18 cellular contexts compared by ENCODE assay signal in genomic region chr6:12315292-12316081, GRCh38. TPM values are rescaled to one million over a fixed set of nuclear protein-coding genes. Genes with fewer than 3 reads are reported as not detected.
DNase-seq lines count a peak whose midpoint lies in the region; ATAC-seq, FAIRE-seq and TF ChIP-seq lines count a peak whose summit lies in the region.
"Had no signal": no experiment of that assay in that cellular context is flagged by ENCODE, and none has a peak within 500 bp of the region (broad histone marks: within the 10 kb centered on the region; RNA-seq: fewer than 3 reads in every experiment).

No MANE protein-coding gene starts in this region.

- no peaks in the 10 kb centered on the region for H3K79me2 ChIP-seq in HCT116 (ENCODE audit: insufficient read depth, low read length)

- WGBS in A549 (ENCODE audit: missing lambda C conversion rate) = 88% methylated on average over 5 of the region's 5 CpGs

- 0 out of 4 replicates have a peak, but pooled peaks cover 0 to 5% of the 10 kb centered on the region in 2 experiments for H3K36me3 ChIP-seq in HCT116 (ENCODE audit: control insufficient read depth in 1 of 2, insufficient read depth in 2 of 2, low read length in 2 of 2)
- H3K36me3 ChIP-seq in RWPE2 (ENCODE audit: low read depth) = no peaks in the 10 kb centered on the region
- H3K36me3 ChIP-seq: BE2C had no signal

- CTCF ChIA-PET in A549 (lab: Yijun Ruan, JAX) (interaction anchor here (1.4 to 1.6 kb wide), 2 partner anchors 12 to 288 kb away, joined by 3 to 4 read pairs; no protein-coding TSS in a partner anchor), HCT116 (lab: Charles Lee) (interaction anchor here (2.0 kb wide), 1 partner anchor 9 kb away, joined by 6 read pairs; no protein-coding TSS in a partner anchor)
- CTCF ChIA-PET in activated CD4-positive, alpha-beta T cell treated with anti-CD3 and anti-CD28 coated beads, Interleukin-2, amount 10 ng/mL, durations not matched to agents 7 days and 5 days (lab: Charles Lee) = interaction anchor here (0.9 kb wide), 1 partner anchor 11 kb away, joined by 3 read pairs; no protein-coding TSS in a partner anchor

- no peaks in the 10 kb centered on the region for H3K9me2 ChIP-seq in HCT116 (ENCODE audit: insufficient read depth)

- intact Hi-C loops in HCT116 (cut with micrococcal nuclease) (no loop called here), left colon (cut with DNase I, micrococcal nuclease) (no loop called here)

- TF ChIP-seq CTCF in A549 (IDR thresholded peaks at IDR 0.05) = no peak
- TF ChIP-seq CTCF in HCT116 (IDR thresholded peaks at IDR 0.05 in 2 of 3, conservative IDR thresholded peaks at IDR 0.05 in 1 of 3; ENCODE audit: borderline replicate concordance in 1 of 3, insufficient read depth in 1 of 3, low read depth in 2 of 3, low read length in 2 of 3) = no peak
- TF ChIP-seq CTCF in RWPE2 (IDR thresholded peaks at IDR 0.05; ENCODE audit: poor library complexity, severe bottlenecking) = no peak
- no peak for TF ChIP-seq CTCF in foreskin keratinocyte (conservative IDR thresholded peaks at IDR 0.05)

- no peaks in the 10 kb centered on the region for H3K4me1 Mint-ChIP-seq in activated CD4-positive, alpha-beta T cell treated with anti-CD3 and anti-CD28 coated beads, Interleukin-2, amount 10 ng/mL, durations not matched to agents 7 days and 5 days
- H3K4me1 Mint-ChIP-seq: CD4-positive, alpha-beta memory T cell; GM23338 had no signal

- H3K4me1 ChIP-seq in A549 = peaks cover 46% of the 10 kb centered on the region
- H3K4me1 ChIP-seq in HCT116 (ENCODE audit: control insufficient read depth in 1 of 2, insufficient read depth in 2 of 2, low read length in 2 of 2) = peaks cover 0 to 26% of the 10 kb centered on the region in 2 experiments; a peak in 2 of 4 replicates
- peaks cover 35% of the 10 kb centered on the region for H3K4me1 ChIP-seq in RWPE2 (ENCODE audit: insufficient read depth, poor library complexity, severe bottlenecking)
- peaks cover 39% of the 10 kb centered on the region for H3K4me1 ChIP-seq in foreskin keratinocyte
- H3K4me1 ChIP-seq: BE2C had no signal

- no peak for FAIRE-seq in A549 (lab: Jason Lieb, UNC)
- FAIRE-seq: D721Med, G401.6, GM12891 had no signal

- H3K27ac Mint-ChIP-seq in activated CD4-positive, alpha-beta T cell treated with anti-CD3 and anti-CD28 coated beads, Interleukin-2, amount 10 ng/mL, durations not matched to agents 7 days and 5 days = no peak overlapping the region
- H3K27ac Mint-ChIP-seq: CD4-positive, alpha-beta memory T cell; GM23338 had no signal

- no peak for DNase-seq in A549 (ENCODE audit: low read depth in 1 of 2, low spot score in 1 of 2)
- DNase-seq in HCT116 (ENCODE audit: low read depth, low spot score) = no peak
- DNase-seq in RWPE2 (ENCODE audit: low spot score) = no peak
- DNase-seq in foreskin keratinocyte = no peak
- DNase-seq in NCI-H2171 treated with DMSO at 0.1 percent for 48 hours (lab: John Stamatoyannopoulos, UW) = no peak
- DNase-seq in UCSD-AML1 (lab: John Stamatoyannopoulos, UW; ENCODE audit: unreplicated experiment) = no peak
- DNase-seq in left colon = no peak
- no peak for DNase-seq in activated CD4-positive, alpha-beta T cell treated with anti-CD3 and anti-CD28 coated beads, Interleukin-2, amount 10 ng/mL, durations not matched to agents 7 days and 5 days
- DNase-seq: BE2C; CD4-positive, alpha-beta memory T cell; DMS153; DMS79 treated with DMSO at 0.1 percent for 48 hours; EL; H7 had no signal

- H3K4me3 ChIP-seq in A549 (no peak overlapping the region; the same call in 2 of the 3 replicates), HCT116 (replicated peaks in 1 of 2; ENCODE audit: low read depth in 1 of 2, low read length in 2 of 2) (no peak overlapping the region), RWPE2 (ENCODE audit: severe bottlenecking) (no peak overlapping the region)
- H3K4me3 ChIP-seq: GM23338 had no signal

- TF ChIP-seq EP300 in A549 (IDR thresholded peaks at IDR 0.05) = no peak

- RAD21 ChIA-PET in HCT116 (lab: Charles Lee; ENCODE audit: low non-redundant PET in 1 of 2, low total read pairs in 2 of 2, uncharacterized antibody in 2 of 2, unreplicated experiment in 2 of 2) = no interaction called here

- H3K36me3 Mint-ChIP-seq in activated CD4-positive, alpha-beta T cell treated with anti-CD3 and anti-CD28 coated beads, Interleukin-2, amount 10 ng/mL, durations not matched to agents 7 days and 5 days (ENCODE audit: low read depth) = no peaks in the 10 kb centered on the region
- H3K36me3 Mint-ChIP-seq: CD4-positive, alpha-beta memory T cell had no signal

- peak overlapping the region; percentile 89 to 98 for H3K27ac ChIP-seq in A549
- no peak overlapping the region for H3K27ac ChIP-seq in HCT116 (ENCODE audit: low read depth, low read length)
- H3K27ac ChIP-seq in RWPE2 (ENCODE audit: poor library complexity, severe bottlenecking) = peak overlapping the region; percentile 92
- peak overlapping the region; percentile 98 for H3K27ac ChIP-seq in foreskin keratinocyte

- POLR2A ChIA-PET in A549 (lab: Yijun Ruan, JAX) (interaction anchor here (1.6 to 1.9 kb wide), 2 partner anchors 8 to 50 kb away, joined by 3 to 13 read pairs; no protein-coding TSS in a partner anchor), HCT116 (lab: Charles Lee) (no interaction called here)
- POLR2A ChIA-PET in activated CD4-positive, alpha-beta T cell treated with anti-CD3 and anti-CD28 coated beads, Interleukin-2, amount 10 ng/mL, durations not matched to agents 7 days and 5 days (lab: Charles Lee) = no interaction called here

- ATAC-seq in A549 (no peak), HCT116 (no peak), RWPE2 (ENCODE audit: low read depth) (no peak), foreskin keratinocyte (no peak), left colon (no peak)
- ATAC-seq: GM23338 had no signal

- H3K27me3 ChIP-seq in HCT116 (ENCODE audit: insufficient read depth, low read length) (no peaks in the 10 kb centered on the region), RWPE2 (ENCODE audit: insufficient read depth, poor library complexity, severe bottlenecking) (no peaks in the 10 kb centered on the region), foreskin keratinocyte (no peaks in the 10 kb centered on the region)
- H3K27me3 ChIP-seq: BE2C had no signal

- TF ChIP-seq POLR2A in A549 (IDR thresholded peaks at IDR 0.05; ENCODE audit: low read length) = no peak
- TF ChIP-seq POLR2A in HCT116 (IDR thresholded peaks at IDR 0.05; ENCODE audit: borderline replicate concordance, extremely low read depth, insufficient read depth, insufficient read length) = no peak

- no TSS peak for BruUV-seq in HCT116 (replicated peaks; lab: Mats Ljungman, UMichigan)

- H3K9me3 Mint-ChIP-seq in activated CD4-positive, alpha-beta T cell treated with anti-CD3 and anti-CD28 coated beads, Interleukin-2, amount 10 ng/mL, durations not matched to agents 7 days and 5 days = peaks cover 5% of the 10 kb centered on the region

- H3K9me3 ChIP-seq in A549 (peaks cover 43% of the 10 kb centered on the region), HCT116 (ENCODE audit: control insufficient read depth in 1 of 2, insufficient read depth in 1 of 2, low read depth in 1 of 2, low read length in 2 of 2) (peaks cover 4 to 8% of the 10 kb centered on the region in 2 experiments; a peak in 1 of 4 replicates), RWPE2 (ENCODE audit: severe bottlenecking) (peaks cover 14% of the 10 kb centered on the region)
- H3K9me3 ChIP-seq: BE2C had no signal

- peaks cover 12% of the 10 kb centered on the region for H3K27me3 Mint-ChIP-seq in activated CD4-positive, alpha-beta T cell treated with anti-CD3 and anti-CD28 coated beads, Interleukin-2, amount 10 ng/mL, durations not matched to agents 7 days and 5 days

- TF ChIP-seq RAD21 in A549 (conservative IDR thresholded peaks at IDR 0.05 in 1 of 2, IDR thresholded peaks at IDR 0.05 in 1 of 2) (no peak), HCT116 (IDR thresholded peaks at IDR 0.05; ENCODE audit: low read depth) (no peak)

- H2AFZ ChIP-seq in HCT116 (ENCODE audit: low read depth, low read length, poor library complexity, severe bottlenecking) = peak overlapping the region; percentile 86

- no peaks in the 10 kb centered on the region for H4K20me1 ChIP-seq in HCT116 (ENCODE audit: insufficient read depth)

- no peak overlapping the region for H3K4me3 Mint-ChIP-seq in activated CD4-positive, alpha-beta T cell treated with anti-CD3 and anti-CD28 coated beads, Interleukin-2, amount 10 ng/mL, durations not matched to agents 7 days and 5 days
- H3K4me3 Mint-ChIP-seq: CD4-positive, alpha-beta memory T cell; GM23338 had no signal

- no peak overlapping the region for H3K9ac ChIP-seq in HCT116 (ENCODE audit: low read length)

- peak overlapping the region; percentile 73 for H3K4me2 ChIP-seq in A549
- no peak overlapping the region for H3K4me2 ChIP-seq in HCT116 (ENCODE audit: low read length)
- H3K4me2 ChIP-seq: GM23338 had no signal

TF ChIP-seq in A549, 52 proteins besides CTCF, POLR2A, EP300 and RAD21:
- no peak for TF ChIP-seq HOXA7 (CRISPR knock-in tag; IDR thresholded peaks at IDR 0.05)
- no peak for TF ChIP-seq RARB (CRISPR knock-in tag; IDR thresholded peaks at IDR 0.05)
- peak; percentile 93 for TF ChIP-seq MAFK (IDR thresholded peaks at IDR 0.05; ENCODE audit: partially characterized antibody)
- TF ChIP-seq ZSCAN20 (CRISPR knock-in tag; IDR thresholded peaks at IDR 0.05) = 0 out of 2 replicates have a peak, but pooled peaks have one; percentile 34

TF ChIP-seq in HCT116, 20 proteins besides CTCF, POLR2A, EP300 and RAD21 (continues in another document):
- TF ChIP-seq POLR2AphosphoS5 (IDR thresholded peaks at IDR 0.05; ENCODE audit: low read depth, low read length) (no peak), ZFX (IDR thresholded peaks at IDR 0.05) (no peak), CBX3 (IDR thresholded peaks at IDR 0.05; ENCODE audit: low read depth) (no peak), EZH2phosphoT487 (IDR thresholded peaks at IDR 0.05; ENCODE audit: borderline replicate concordance) (no peak)

RNA-seq across cellular contexts. Expression of gene EDN1, which starts 25.3 kb away (rescaled TPM):
- 67.1 and 87.4 TPM in 2 replicates for polyA plus RNA-seq in A549 (2011; rRNA removed)
- 41.2 and 42.5 TPM in 2 replicates for polyA plus RNA-seq in A549 (2012; cell fraction: cytosol; rRNA removed)
- 54.7 and 61.3 TPM in 2 replicates for polyA plus RNA-seq in A549 (2012; cell fraction: nucleus; rRNA removed)
- 33.2 to 34.3 TPM (median 33.5 TPM) in 3 replicates for polyA plus RNA-seq in A549 (2017; fragmentation: RNase III; extraction: RNeasy Plus Mini Kit Qiagen cat#74134 plus additional on column Dnase treatment)
- polyA minus RNA-seq in A549 (2011; rRNA and poly(A)+ RNA removed) = 40.1 and 44.8 TPM in 2 replicates
- total RNA-seq in HCT116 (2021; ENCODE audit: unreplicated experiment) = 0.22 TPM
- polyA plus RNA-seq in HCT116 (2012) = 0.25 and 0.26 TPM in 2 replicates
- 26.5 and 39.6 TPM in 2 replicates for total RNA-seq in foreskin keratinocyte
- polyA plus RNA-seq in foreskin keratinocyte = 16.2 and 27.5 TPM in 2 replicates
- total RNA-seq in left colon = 10 to 100 TPM; 16.8 to 24.8 TPM
- under 1 TPM in 1 of 2 experiments, not detected in 1; 0.10 TPM for total RNA-seq in activated CD4-positive, alpha-beta T cell treated with anti-CD3 and anti-CD28 coated beads, Interleukin-2, amount 10 ng/mL, durations not matched to agents 7 days and 5 days
- polyA plus RNA-seq: CD4-positive, alpha-beta memory T cell had no signal

Comparison
In these comparisons a context has a peak if more than half of its experiments do, and no peak if none do; other contexts are left out.
1. RNA of gene EDN1, which starts 25.3 kb away (total RNA-seq): 26.5 to 39.6 TPM in foreskin keratinocyte and 16.8 to 24.8 TPM in left colon; 0.22 TPM in HCT116 (single experiment) and 0.10 TPM in activated CD4-positive, alpha-beta T cell treated with anti-CD3 and anti-CD28 coated beads, Interleukin-2, amount 10 ng/mL, durations not matched to agents 7 days and 5 days; every median in the first group is over 10 times any median in the second.